8 cellular contexts compared by ENCODE assay signal in the genomic region with DNA sequence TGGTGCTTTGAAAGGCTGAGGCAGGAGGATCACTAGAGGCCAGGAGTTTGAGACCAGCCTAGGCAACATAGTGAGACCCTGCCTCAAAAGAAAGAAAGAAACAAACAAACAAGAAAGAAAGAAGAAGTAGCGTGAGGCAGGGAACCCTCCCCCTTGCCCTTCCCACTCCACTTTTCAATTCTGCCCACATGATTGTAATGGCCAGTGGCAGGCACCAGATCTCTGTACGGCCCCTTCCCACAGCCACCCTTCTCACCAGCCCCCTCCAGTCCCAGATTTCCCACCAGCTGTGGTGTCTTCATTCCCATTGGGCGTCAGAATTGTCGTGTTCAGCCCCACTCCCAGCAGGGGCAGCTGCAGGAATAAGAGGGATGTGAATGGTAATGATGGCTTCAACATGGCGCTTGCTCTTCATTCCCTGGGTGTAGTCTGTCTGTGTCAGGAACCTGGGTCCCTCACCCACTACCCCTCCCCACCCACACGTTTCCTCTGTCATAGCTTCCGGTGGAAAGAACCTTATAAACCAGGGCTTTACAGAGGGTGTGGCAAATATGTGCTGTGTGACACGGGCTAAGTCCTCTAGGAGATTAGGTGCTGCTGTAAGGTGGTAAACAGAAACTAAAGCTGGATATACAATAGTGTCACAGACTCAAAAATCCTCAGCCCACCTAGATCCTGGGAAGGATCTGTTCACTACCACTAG. TPM values are rescaled to one million over a fixed set of nuclear protein-coding genes. Genes with fewer than 3 reads are reported as not detected.
DNase-seq lines count a peak whose midpoint lies in the region; ATAC-seq and TF ChIP-seq lines count a peak whose summit lies in the region.

Gene IL2RG (minus strand): TSS at position 437 of the 703 bp plus-strand sequence. CDS start 38 bp downstream, at position 399.

- DNase-seq in M059J (ENCODE audit: low read depth): peak; percentile 13
- DNase-seq in activated T-cell treated with anti-CD3 and anti-CD28 coated beads for 4 hours: peak; percentile 73
- DNase-seq in natural killer cell treated with Interleukin-12 subunit alpha and Interleukin-12 subunit beta and Interleukin-15 and Interleukin-18, amount 100 ng/mL, for 72 hours (ENCODE audit: low spot score): peak; percentile 89
- no peak for DNase-seq in esophagus muscularis mucosa (ENCODE audit: extremely low spot score)
- no peak for DNase-seq in SKM-1 treated with dmso at 0.1 percent for 144 hours (lab: John Stamatoyannopoulos, UW; ENCODE audit: unreplicated experiment)
- DNase-seq in NCI-H1048 (lab: John Stamatoyannopoulos, UW): no peak

- peaks cover 24% of the 10 kb centered on the region for H3K36me3 Mint-ChIP-seq in natural killer cell treated with Interleukin-12 subunit alpha and Interleukin-12 subunit beta and Interleukin-15 and Interleukin-18, amount 100 ng/mL, for 72 hours

- H3K27me3 ChIP-seq in DOHH2 (ENCODE audit: control insufficient read depth, low read length) (no peaks in the 10 kb centered on the region), esophagus muscularis mucosa (peaks cover 0 to 4% (median 0%) of the 10 kb centered on the region in 4 donors)

- H3K9me3 Mint-ChIP-seq in natural killer cell treated with Interleukin-12 subunit alpha and Interleukin-12 subunit beta and Interleukin-15 and Interleukin-18, amount 100 ng/mL, for 72 hours: no peaks in the 10 kb centered on the region

- H3K4me1 ChIP-seq in DOHH2 (ENCODE audit: control insufficient read depth, low read length): peaks cover 24% of the 10 kb centered on the region
- H3K4me1 ChIP-seq in esophagus muscularis mucosa: no peaks in the 10 kb centered on the region

- H3K27ac Mint-ChIP-seq in natural killer cell treated with Interleukin-12 subunit alpha and Interleukin-12 subunit beta and Interleukin-15 and Interleukin-18, amount 100 ng/mL, for 72 hours: peak within 1 kb of the TSS; percentile 91 to 98

- H3K4me1 Mint-ChIP-seq in natural killer cell treated with Interleukin-12 subunit alpha and Interleukin-12 subunit beta and Interleukin-15 and Interleukin-18, amount 100 ng/mL, for 72 hours (ENCODE audit: low read depth in 2 of 2): peaks cover 40 to 54% of the 10 kb centered on the region in 2 donors

- H3K4me3 ChIP-seq in DOHH2 (ENCODE audit: low read length) (peak within 1 kb of the TSS; percentile 65), esophagus muscularis mucosa (peak within 1 kb of the TSS in 1 of 4 donors; percentile 31)

- ATAC-seq in GM21528 (IDR thresholded peaks at IDR 0.05; ENCODE audit: low FRiP score, unreplicated experiment): peak; percentile 91
- peak; percentile 94 to 95 for ATAC-seq in natural killer cell treated with Interleukin-12 subunit alpha and Interleukin-12 subunit beta and Interleukin-15 and Interleukin-18, amount 100 ng/mL, for 72 hours

- H3K9me3 ChIP-seq in DOHH2 (ENCODE audit: control insufficient read depth, insufficient read depth, low read length): no peaks in the 10 kb centered on the region
- H3K9me3 ChIP-seq in esophagus muscularis mucosa: no peaks in the 10 kb centered on the region

- no peak for TF ChIP-seq EP300 in esophagus muscularis mucosa (IDR thresholded peaks at IDR 0.05)

- TF ChIP-seq CTCF in DOHH2 (IDR thresholded peaks at IDR 0.05; ENCODE audit: low read depth, low read length, poor library complexity, severe bottlenecking): no peak
- no peak for TF ChIP-seq CTCF in esophagus muscularis mucosa (IDR thresholded peaks at IDR 0.05)

- peaks cover 0 to 6% of the 10 kb centered on the region in 2 donors for H3K27me3 Mint-ChIP-seq in natural killer cell treated with Interleukin-12 subunit alpha and Interleukin-12 subunit beta and Interleukin-15 and Interleukin-18, amount 100 ng/mL, for 72 hours

- H3K79me2 ChIP-seq in DOHH2 (ENCODE audit: control insufficient read depth, low read length): no peaks in the 10 kb centered on the region

- H3F3A ChIP-seq in DOHH2 (ENCODE audit: control insufficient read depth, insufficient read depth): no peaks in the 10 kb centered on the region

- H3K36me3 ChIP-seq in DOHH2 (ENCODE audit: control insufficient read depth, low read length): no peaks in the 10 kb centered on the region
- no peaks in the 10 kb centered on the region for H3K36me3 ChIP-seq in esophagus muscularis mucosa

- peak within 1 kb of the TSS; percentile 98 for H3K4me3 Mint-ChIP-seq in natural killer cell treated with Interleukin-12 subunit alpha and Interleukin-12 subunit beta and Interleukin-15 and Interleukin-18, amount 100 ng/mL, for 72 hours

- no peaks in the 10 kb centered on the region for H4K20me1 ChIP-seq in DOHH2 (ENCODE audit: control insufficient read depth, insufficient read depth, low read depth, low read length)

- peak within 1 kb of the TSS; percentile 42 for H3K27ac ChIP-seq in DOHH2 (ENCODE audit: low read depth, low read length)
- H3K27ac ChIP-seq in esophagus muscularis mucosa (replicated peaks in 1 of 4): no peak within 1 kb of the TSS

- intact Hi-C loops in esophagus muscularis mucosa (cut with DNase I): no loop called here

- peak within 1 kb of the TSS; percentile 67 for H3K4me2 ChIP-seq in DOHH2 (ENCODE audit: low read length)

- no peak for TF ChIP-seq POLR2A in esophagus muscularis mucosa (IDR thresholded peaks at IDR 0.05; ENCODE audit: low read depth)

- WGBS in esophagus muscularis mucosa: 47% methylated on average over 8 of the region's 8 CpGs

- H3K9me2 ChIP-seq in DOHH2 (replicated peaks; ENCODE audit: control insufficient read depth, low read length): no peaks in the 10 kb centered on the region

RNA-seq across cellular contexts. Expression of gene IL2RG, which starts in this region (rescaled TPM):
- 2.8 and 5.3 TPM in 2 replicates for total RNA-seq in M059J (2014; rRNA removed; shearing (Covaris generic))
- 100 to 1,000 TPM; 241 to 512 TPM for total RNA-seq in natural killer cell treated with Interleukin-12 subunit alpha and Interleukin-12 subunit beta and Interleukin-15 and Interleukin-18, amount 100 ng/mL, for 72 hours
- 1 to 10 TPM; 1.1 to 7.9 (median 4.3) TPM for total RNA-seq in esophagus muscularis mucosa

Comparison
In these comparisons a context has a peak if more than half of its experiments do, and no peak if none do; other contexts are left out.
1. RNA of gene IL2RG (total RNA-seq): 241 to 512 TPM in natural killer cell treated with Interleukin-12 subunit alpha and Interleukin-12 subunit beta and Interleukin-15 and Interleukin-18, amount 100 ng/mL, for 72 hours; 1.1 to 7.9 TPM in esophagus muscularis mucosa and 2.8 to 5.3 TPM in M059J; every median in the first group is over 10 times any median in the second.
2. DNase-seq: peak in M059J (single experiment), activated T-cell treated with anti-CD3 and anti-CD28 coated beads for 4 hours (single experiment) and natural killer cell treated with Interleukin-12 subunit alpha and Interleukin-12 subunit beta and Interleukin-15 and Interleukin-18, amount 100 ng/mL, for 72 hours (single experiment); none in esophagus muscularis mucosa (single experiment), SKM-1 treated with dmso at 0.1 percent for 144 hours (single experiment) and NCI-H1048 (single experiment).